In genomic region chr3:21715662-21716061, GRCh38 we compare ENCODE assay signal across 10 cellular contexts. TPM values are rescaled to one million over a fixed set of nuclear protein-coding genes. Genes with fewer than 3 reads are reported as not detected.
"Had no signal": no experiment of that assay in that cellular context is flagged by ENCODE, and none has a peak within 500 bp of the region (broad histone marks: within the 10 kb centered on the region; RNA-seq: fewer than 3 reads in every experiment).

No MANE protein-coding gene starts in this region.

- H3K9ac ChIP-seq: GM23248, KMS-11 had no signal

- H3K4me2 ChIP-seq: KMS-11 had no signal

- FAIRE-seq: H54, HTR-8/SVneo had no signal

- H3K27ac ChIP-seq: GM23248, KMS-11 had no signal

- DNase-seq: GM23248, GOT3, H9, HCEC 1CT, Karpas-422, KBM-7 had no signal

- H3K4me3 Mint-ChIP-seq: H9 had no signal

- H3K4me3 ChIP-seq: GM23248 had no signal

- H2AFZ ChIP-seq: GM23248 had no signal

RNA-seq across cellular contexts. Expression of gene ZNF385D, which starts 35.3 kb away (rescaled TPM):
- total RNA-seq: HT-29 had no signal
